Comparison of ENCODE assay signal across 16 cellular contexts in the genomic region with DNA sequence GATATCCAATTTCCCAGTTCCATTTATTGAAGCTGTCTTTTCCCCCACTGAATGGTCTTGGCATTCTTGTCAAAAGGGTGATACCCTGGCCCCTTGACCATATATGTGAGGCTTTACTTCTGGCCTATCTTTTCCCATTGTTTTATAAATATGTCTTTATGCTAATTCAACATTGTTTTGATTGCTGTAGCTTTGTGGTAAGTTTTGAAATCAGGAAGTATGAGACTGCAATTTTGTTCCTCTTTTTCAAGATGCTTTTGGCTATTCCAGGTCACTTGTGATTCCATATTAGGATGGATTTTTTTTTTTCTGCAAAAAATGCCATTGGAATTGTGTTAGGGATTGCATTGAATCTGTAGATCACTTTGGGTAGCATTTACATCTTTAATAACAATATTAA.
"Had no signal": no experiment of that assay in that cellular context is flagged by ENCODE, and none has a peak within 500 bp of the region (broad histone marks: within the 10 kb centered on the region; RNA-seq: fewer than 3 reads in every experiment).

No MANE protein-coding gene starts in this region.

- H3K4me3 ChIP-seq: dorsolateral prefrontal cortex, left lung had no signal

- H3K9me3 ChIP-seq: left lung had no signal

- H3K27ac ChIP-seq: dorsolateral prefrontal cortex, left lung, parathyroid adenoma had no signal

- ATAC-seq: activated T-cell treated with anti-CD3 and anti-CD28 coated beads, Interleukin-2, amount 50 U/mL, for 4 hours; left lung; stimulated activated effector memory CD8-positive, alpha-beta T cell treated with anti-CD3 and anti-CD28 coated beads, Interleukin-12 subunit alpha, Interleukin-12 subunit beta, amount 100 ng/mL, for 72 hours; WTC11 had no signal

- H3K27me3 ChIP-seq: dorsolateral prefrontal cortex, left lung had no signal

- DNase-seq: activated CD4-positive, alpha-beta memory T cell treated with anti-CD3 and anti-CD28 coated beads, Interleukin-2, amount 10 ng/mL, durations not matched to agents 7 days and 5 days; activated CD4-positive, alpha-beta T cell treated with anti-CD3 and anti-CD28 coated beads for 4 hours; activated effector memory CD4-positive, alpha-beta T cell treated with Interleukin-2 at 50 U/mL for 16 hours; activated naive CD4-positive, alpha-beta T cell treated with anti-CD3 and anti-CD28 coated beads, Interleukin-2, amount 50 U/mL, for 16 hours; activated T-cell treated with anti-CD3 and anti-CD28 coated beads, Interleukin-2, amount 50 U/mL, for 4 hours; dorsolateral prefrontal cortex; erythroblast; islet precursor cell; left lung; mammary epithelial cell; naive B cell; stimulated activated CD4-positive, alpha-beta T cell treated with anti-CD3 and anti-CD28 coated beads, Interleukin-12 subunit alpha, Interleukin-12 subunit beta, amount 100 ng/mL, for 4 hours; stimulated activated CD4-positive, alpha-beta T cell treated with anti-CD3 and anti-CD28 coated beads, Interleukin-2, amount 100 ng/mL, for 24 hours had no signal

- H2AFZ ChIP-seq: parathyroid adenoma had no signal

- H3K36me3 ChIP-seq: left lung had no signal

- H3K4me1 ChIP-seq: parathyroid adenoma had no signal

- H3K79me2 ChIP-seq: parathyroid adenoma had no signal
